ENCODE assay signal across 8 cellular contexts in genomic region chr12:95217377-95218163, GRCh38. TPM values are rescaled to one million over a fixed set of nuclear protein-coding genes. Genes with fewer than 3 reads are reported as not detected.
DNase-seq lines count a peak whose midpoint lies in the region; ATAC-seq and TF ChIP-seq lines count a peak whose summit lies in the region.

Gene FGD6, minus strand, starts transcription at chr12:95217467. Its CDS starts 227 bp downstream, at chr12:95217240.
Gene VEZT, plus strand, starts transcription at chr12:95217807. Its CDS starts 44 bp downstream, at chr12:95217851.

- peak within 1 kb of the TSS; percentile 93 to 100 (median 98) for H3K27ac Mint-ChIP-seq in naive thymus-derived CD8-positive, alpha-beta T cell

- H3K4me1 Mint-ChIP-seq in naive thymus-derived CD8-positive, alpha-beta T cell, result peaks cover 14 to 42% (median 27%) of the 10 kb centered on the region in 4 donors

- POLR2A ChIA-PET in naive thymus-derived CD8-positive, alpha-beta T cell (lab: Charles Lee), result interaction anchor here (0.6 to 2.7 kb wide), 6 partner anchors 10 to 330 kb away, joined by 3 to 30 read pairs (median 5); partner anchors contain the start of gene METAP2

- H3K4me3 ChIP-seq in fibroblast of mammary gland (ENCODE audit: control insufficient read depth, low read depth, low read length), result peak within 1 kb of the TSS; percentile 94

- peak; percentile 100 for DNase-seq in ELF-1 (ENCODE audit: low read depth, low spot score)
- DNase-seq in GOT3 (lab: John Stamatoyannopoulos, UW), result peak; percentile 86
- peak; percentile 99 for DNase-seq in RPMI8226
- DNase-seq in activated T-helper 9 cell treated with anti-CD3 and anti-CD28 coated beads, Interleukin-2, amount 50 U/mL, for 16 hours (ENCODE audit: low read depth), result peak; percentile 96
- DNase-seq in fibroblast of mammary gland (ENCODE audit: low read depth), result peak; percentile 98
- DNase-seq in naive thymus-derived CD8-positive, alpha-beta T cell, result peak; percentile 93 to 99 (median 98)
- DNase-seq in stimulated activated naive CD4-positive, alpha-beta T cell (lab: John Stamatoyannopoulos, UW), result peak; percentile 94 to 98 (median 97)

- H3K27me3 Mint-ChIP-seq in naive thymus-derived CD8-positive, alpha-beta T cell, result peaks cover 0 to 8% (median 4%) of the 10 kb centered on the region in 5 donors

- H3K36me3 Mint-ChIP-seq in naive thymus-derived CD8-positive, alpha-beta T cell, result peaks cover 0 to 4% (median 0%) of the 10 kb centered on the region in 3 donors

- H3K4me3 Mint-ChIP-seq in naive thymus-derived CD8-positive, alpha-beta T cell, result peak within 1 kb of the TSS; percentile 84 to 100 (median 98)

- TF ChIP-seq CTCF in LNCAP (IDR thresholded peaks at IDR 0.05), result peak; percentile 40
- TF ChIP-seq CTCF in fibroblast of mammary gland (conservative IDR thresholded peaks at IDR 0.05; ENCODE audit: control insufficient read depth, insufficient read depth, low read depth, low read length), result peak; percentile 35

- H3K9me3 Mint-ChIP-seq in naive thymus-derived CD8-positive, alpha-beta T cell, result no peaks in the 10 kb centered on the region

- peak; percentile 89 to 92 for ATAC-seq in naive thymus-derived CD8-positive, alpha-beta T cell

RNA-seq across cellular contexts. Expression of gene FGD6, which starts in this region (rescaled TPM):
- under 1 TPM; 0.78 to 0.99 TPM for total RNA-seq in naive thymus-derived CD8-positive, alpha-beta T cell
- polyA plus RNA-seq in naive thymus-derived CD8-positive, alpha-beta T cell, result under 1 TPM in 2 of 3 donors, not detected in 1; 0.04 to 0.16 TPM

RNA-seq across cellular contexts. Expression of gene VEZT, which starts in this region (rescaled TPM):
- 10 to 100 TPM; 44.8 TPM for total RNA-seq in naive thymus-derived CD8-positive, alpha-beta T cell
- polyA plus RNA-seq in naive thymus-derived CD8-positive, alpha-beta T cell, result 10 to 100 TPM; 17.4 to 22.7 (median 19.4) TPM

Comparison
In these comparisons a context has a peak if more than half of its experiments do, and no peak if none do; other contexts are left out.
1. Peak in every context shown above with its lines: DNase-seq, ATAC-seq and H3K4me3 ChIP-seq.